ENCODE assay signal across 2 cellular contexts in the genomic region with DNA sequence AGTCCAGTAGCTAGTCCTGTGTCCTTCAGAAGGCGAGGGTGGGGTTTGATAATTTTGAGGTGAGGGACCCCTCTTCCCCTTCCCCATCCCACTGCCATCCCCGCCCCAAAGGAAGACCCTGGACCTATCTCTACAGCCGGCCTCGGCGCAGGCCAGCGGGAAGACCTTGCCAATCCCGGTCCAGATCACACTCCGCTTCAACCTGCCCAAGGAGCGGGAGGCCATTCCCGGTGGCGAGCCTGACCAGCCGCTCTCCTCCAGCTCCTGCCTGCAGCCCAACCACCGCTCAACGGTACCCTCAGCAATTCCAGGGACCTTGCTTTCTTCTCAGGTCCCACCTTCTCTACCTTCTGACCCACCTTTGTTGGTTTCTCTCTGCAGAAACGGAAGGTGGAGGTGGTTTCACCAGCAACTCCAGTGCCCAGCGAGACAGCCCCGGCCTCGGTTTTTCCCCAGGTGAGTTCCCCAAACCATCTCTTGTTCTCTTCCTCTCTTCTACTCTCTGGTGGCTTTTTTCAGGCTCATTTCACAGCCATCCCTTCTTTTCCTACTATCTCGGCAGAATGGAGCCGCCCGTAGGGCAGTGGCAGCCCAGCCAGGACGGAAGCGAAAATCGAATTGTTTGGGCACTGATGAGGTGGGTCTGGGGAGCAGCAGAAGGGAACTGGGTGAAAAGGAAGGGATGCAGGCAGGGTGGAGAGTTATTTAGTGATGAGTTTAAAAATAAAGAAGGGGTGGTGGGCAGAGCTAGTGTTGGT.
TF ChIP-seq lines count a peak whose summit lies in the region.

No MANE protein-coding gene starts in this region.

TF ChIP-seq in SK-N-SH, 30 proteins besides CTCF, POLR2A, EP300 and RAD21 (continued from another document):
- TF ChIP-seq YY1 (IDR thresholded peaks at IDR 0.05; ENCODE audit: low read depth), result no peak
- no peak for TF ChIP-seq USF2 (IDR thresholded peaks at IDR 0.05; ENCODE audit: borderline replicate concordance, low read depth, low read length)
TF ChIP-seq in SK-N-SH: peak in this region for 0.

TF ChIP-seq in SK-N-SH treated with all-trans-retinoic acid at 6 μM for 48 hours, 23 proteins besides CTCF, POLR2A, EP300 and RAD21 (continued from another document):
- TF ChIP-seq POU6F1 (CRISPR knock-in tag; IDR thresholded peaks at IDR 0.05; ENCODE audit: borderline replicate concordance, low read depth) (no peak), TCF4 (CRISPR knock-in tag; IDR thresholded peaks at IDR 0.05; ENCODE audit: borderline replicate concordance) (no peak), RARB (CRISPR knock-in tag; IDR thresholded peaks at IDR 0.05) (no peak), SNAI2 (CRISPR knock-in tag; IDR thresholded peaks at IDR 0.05) (no peak), PATZ1 (CRISPR knock-in tag; IDR thresholded peaks at IDR 0.05; ENCODE audit: borderline replicate concordance) (no peak), PPARA (CRISPR knock-in tag; IDR thresholded peaks at IDR 0.05; ENCODE audit: borderline replicate concordance) (no peak), GLIS3 (CRISPR knock-in tag; IDR thresholded peaks at IDR 0.05) (no peak), ZNF70 (CRISPR knock-in tag; IDR thresholded peaks at IDR 0.05) (no peak), ISL1 (CRISPR knock-in tag; IDR thresholded peaks at IDR 0.05) (no peak), TSHZ2 (CRISPR knock-in tag; IDR thresholded peaks at IDR 0.05) (no peak), ZNF8 (CRISPR knock-in tag; IDR thresholded peaks at IDR 0.05) (no peak)
